In genomic region chr17:40251576-40251975, GRCh38 we compare ENCODE assay signal across 1 cellular context.
TF ChIP-seq lines count a peak whose summit lies in the region.

No MANE protein-coding gene starts in this region.

TF ChIP-seq in HEK293, 187 proteins besides CTCF, POLR2A, EP300 and RAD21 (continued from another document and continues in another):
- TF ChIP-seq PBX3 (CRISPR knock-in tag; IDR thresholded peaks at IDR 0.05), result no peak
- no peak for TF ChIP-seq ZNF768 (tag by site-specific recombination; IDR thresholded peaks at IDR 0.05)
- TF ChIP-seq INSM2 (tag by site-specific recombination; IDR thresholded peaks at IDR 0.05), result peak; percentile 79; the same call in 1 of the 2 replicates
- TF ChIP-seq ZNF423 (tag by site-specific recombination; IDR thresholded peaks at IDR 0.05), result no peak
- no peak for TF ChIP-seq ZSCAN16 (tag by site-specific recombination; IDR thresholded peaks at IDR 0.05)
- TF ChIP-seq ZNF623 (tag by site-specific recombination; IDR thresholded peaks at IDR 0.05), result no peak
- TF ChIP-seq ZNF121 (tag by site-specific recombination; IDR thresholded peaks at IDR 0.05), result 0 out of 2 replicates have a peak, but pooled peaks have one; percentile 29
- TF ChIP-seq PRDM10 (tag by site-specific recombination; IDR thresholded peaks at IDR 0.05), result peak; percentile 44; the same call in 1 of the 2 replicates
- 0 out of 2 replicates have a peak, but pooled peaks have one; percentile 24 for TF ChIP-seq ZNF394 (tag by site-specific recombination; IDR thresholded peaks at IDR 0.05; ENCODE audit: borderline replicate concordance)
- TF ChIP-seq PRDM1 (tag by site-specific recombination; IDR thresholded peaks at IDR 0.05), result peak; percentile 72
- no peak for TF ChIP-seq ZNF174 (tag by site-specific recombination; IDR thresholded peaks at IDR 0.05)
- 0 out of 2 replicates have a peak, but pooled peaks have one; percentile 67 for TF ChIP-seq HOXD13 (CRISPR knock-in tag; IDR thresholded peaks at IDR 0.05; ENCODE audit: borderline replicate concordance)
- TF ChIP-seq ZBTB44 (tag by site-specific recombination; IDR thresholded peaks at IDR 0.05), result no peak
- no peak for TF ChIP-seq ZBTB10 (tag by site-specific recombination; IDR thresholded peaks at IDR 0.05)
- TF ChIP-seq BCL11B (tag by site-specific recombination; IDR thresholded peaks at IDR 0.05; ENCODE audit: low read depth), result no peak
- no peak for TF ChIP-seq ZNF530 (tag by site-specific recombination; IDR thresholded peaks at IDR 0.05; ENCODE audit: low read depth)
- TF ChIP-seq ZNF473 (tag by site-specific recombination; IDR thresholded peaks at IDR 0.05), result no peak
- no peak for TF ChIP-seq ZNF585B (tag by site-specific recombination; IDR thresholded peaks at IDR 0.05)
- no peak for TF ChIP-seq HOXC10 (CRISPR knock-in tag; IDR thresholded peaks at IDR 0.05)
- peak; percentile 73 for TF ChIP-seq KLF8 (tag by site-specific recombination; IDR thresholded peaks at IDR 0.05)
- TF ChIP-seq AEBP2 (tag by site-specific recombination; IDR thresholded peaks at IDR 0.05; ENCODE audit: borderline replicate concordance), result no peak
- no peak for TF ChIP-seq ZNF140 (tag by site-specific recombination; IDR thresholded peaks at IDR 0.05)
- no peak for TF ChIP-seq ZNF707 (tag by site-specific recombination; IDR thresholded peaks at IDR 0.05)
- TF ChIP-seq KLF10 (tag by site-specific recombination; IDR thresholded peaks at IDR 0.05), result peak; percentile 87
- TF ChIP-seq ZBTB6 (tag by site-specific recombination; IDR thresholded peaks at IDR 0.05), result 0 out of 2 replicates have a peak, but pooled peaks have one; percentile 49
- no peak for TF ChIP-seq ZNF148 (tag by site-specific recombination; IDR thresholded peaks at IDR 0.05; ENCODE audit: borderline replicate concordance)
- no peak for TF ChIP-seq OVOL3 (tag by site-specific recombination; IDR thresholded peaks at IDR 0.05)
- peak; percentile 70 for TF ChIP-seq ZNF580 (tag by site-specific recombination; IDR thresholded peaks at IDR 0.05)
- TF ChIP-seq ZNF548 (tag by site-specific recombination; IDR thresholded peaks at IDR 0.05), result no peak
- TF ChIP-seq ZNF266 (tag by site-specific recombination; IDR thresholded peaks at IDR 0.05; ENCODE audit: low read depth), result no peak
- no peak for TF ChIP-seq ZNF449 (tag by site-specific recombination; IDR thresholded peaks at IDR 0.05)
- TF ChIP-seq ZNF660 (tag by site-specific recombination; IDR thresholded peaks at IDR 0.05), result peak; percentile 96
- peak; percentile 91 for TF ChIP-seq WT1 (tag by site-specific recombination; IDR thresholded peaks at IDR 0.05)
- TF ChIP-seq ZNF513 (tag by site-specific recombination; IDR thresholded peaks at IDR 0.05), result no peak
- no peak for TF ChIP-seq ZNF16 (tag by site-specific recombination; IDR thresholded peaks at IDR 0.05; ENCODE audit: low read depth)
- no peak for TF ChIP-seq ZNF610 (tag by site-specific recombination; IDR thresholded peaks at IDR 0.05; ENCODE audit: borderline replicate concordance)
- TF ChIP-seq FEZF1 (tag by site-specific recombination; IDR thresholded peaks at IDR 0.05), result peak; percentile 70
- TF ChIP-seq GLIS2 (tag by site-specific recombination; IDR thresholded peaks at IDR 0.05), result no peak
- no peak for TF ChIP-seq ZNF621 (tag by site-specific recombination; IDR thresholded peaks at IDR 0.05)
- TF ChIP-seq ZNF701 (tag by site-specific recombination; IDR thresholded peaks at IDR 0.05), result no peak
- peak; percentile 48; the same call in 1 of the 2 replicates for TF ChIP-seq ZNF558 (tag by site-specific recombination; IDR thresholded peaks at IDR 0.05)
